Comparison of ENCODE assay signal across 11 cellular contexts in genomic region chr20:37986873-37987601, GRCh38. TPM values are rescaled to one million over a fixed set of nuclear protein-coding genes. Genes with fewer than 3 reads are reported as not detected.
DNase-seq lines count a peak whose midpoint lies in the region; ATAC-seq and TF ChIP-seq lines count a peak whose summit lies in the region.
"Had no signal": no experiment of that assay in that cellular context is flagged by ENCODE, and none has a peak within 500 bp of the region (broad histone marks: within the 10 kb centered on the region; RNA-seq: fewer than 3 reads in every experiment).

No MANE protein-coding gene starts in this region.

- H3K4me1 ChIP-seq in SJCRH30 (peaks cover 47% of the 10 kb centered on the region), psoas muscle (peaks cover 73% of the 10 kb centered on the region)

- intact Hi-C loops in Right ventricle myocardium superior (cut with DNase I) = no loop called here
- intact Hi-C loops in psoas muscle (cut with DNase I) = loop anchor here in 1 of 2 donors (5.0 kb wide), 1 partner anchor 210 kb away; no protein-coding TSS in a partner anchor

- H3K4me3 ChIP-seq in SJCRH30 (no peak overlapping the region), psoas muscle (no peak overlapping the region)

- no peaks in the 10 kb centered on the region for H3K9me3 ChIP-seq in SJCRH30 (replicated peaks)
- H3K9me3 ChIP-seq in psoas muscle = no peaks in the 10 kb centered on the region

- no peak for TF ChIP-seq CTCF in psoas muscle (IDR thresholded peaks at IDR 0.05)

- no peaks in the 10 kb centered on the region for H3K27me3 ChIP-seq in SJCRH30
- no peaks in the 10 kb centered on the region for H3K27me3 ChIP-seq in psoas muscle (ENCODE audit: insufficient read depth in 3 of 3, low read length in 2 of 3)

- peak; percentile 71 for DNase-seq in EH (ENCODE audit: low read depth)
- DNase-seq in SJCRH30 = peak; percentile 96 to 99
- peak; percentile 86 for DNase-seq in Right ventricle myocardium superior
- peak; percentile 80 to 92 for DNase-seq in psoas muscle
- DNase-seq in SIG-M5 treated with dmso at 0.1 percent for 504 hours (lab: John Stamatoyannopoulos, UW; ENCODE audit: unreplicated experiment) = no peak
- DNase-seq: activated CD4-positive, CD25-positive, alpha-beta regulatory T cell treated with anti-CD3 and anti-CD28 coated beads, Interleukin-2, amount 50 U/mL, for 72 hours; central memory CD4-positive, alpha-beta T cell; NCI-H345 had no signal

- WGBS in psoas muscle, 3 donors = 23 to 31% (median 27%) methylated on average over 9 of the region's 9 CpGs

- peak overlapping the region; percentile 34 for H3K27ac ChIP-seq in SJCRH30
- peak overlapping the region; percentile 91 for H3K27ac ChIP-seq in psoas muscle

- ATAC-seq in Right ventricle myocardium superior (ENCODE audit: poor library complexity) (peak; percentile 69), psoas muscle (peak; percentile 73 to 81 (median 80)), HG03039 (IDR thresholded peaks at IDR 0.05; ENCODE audit: unreplicated experiment) (no peak), HG03139 (IDR thresholded peaks at IDR 0.05; ENCODE audit: unreplicated experiment) (no peak), HG02885 (IDR thresholded peaks at IDR 0.05; ENCODE audit: poor library complexity, unreplicated experiment) (no peak)

- peaks cover 21% of the 10 kb centered on the region for H3K36me3 ChIP-seq in SJCRH30
- H3K36me3 ChIP-seq in psoas muscle (ENCODE audit: insufficient read depth in 1 of 2, low read depth in 1 of 2) = peaks cover 0 to 21% of the 10 kb centered on the region in 2 donors

RNA-seq across cellular contexts. Expression of gene TTI1, which starts 46.2 kb away (rescaled TPM):
- 57.5 and 66.0 TPM in 2 replicates for total RNA-seq in SJCRH30 (2014; rRNA removed; shearing (Covaris generic))
- 11.9 TPM for total RNA-seq in Right ventricle myocardium superior
- total RNA-seq in psoas muscle = 10 to 100 TPM; 11.9 to 24.0 (median 14.8) TPM
- 10 to 100 TPM; 11.4 to 29.7 (median 19.5) TPM for polyA plus RNA-seq in psoas muscle

RNA-seq across cellular contexts. Expression of gene RPRD1B, which starts 46.5 kb away (rescaled TPM):
- 55.7 and 56.6 TPM in 2 replicates for total RNA-seq in SJCRH30 (2014; rRNA removed; shearing (Covaris generic))
- 74.2 TPM for total RNA-seq in Right ventricle myocardium superior
- total RNA-seq in psoas muscle = 10 to 100 TPM; 32.7 to 55.7 (median 44.4) TPM
- 10 to 100 TPM; 14.0 to 29.9 (median 29.4) TPM for polyA plus RNA-seq in psoas muscle

Comparison
In these comparisons a context has a peak if more than half of its experiments do, and no peak if none do; other contexts are left out.
1. ATAC-seq: peak in Right ventricle myocardium superior (single experiment) and psoas muscle (4 of 4); none in HG03039 (single experiment), HG03139 (single experiment) and HG02885 (single experiment).